ENCODE assay signal across 22 cellular contexts in the genomic region with DNA sequence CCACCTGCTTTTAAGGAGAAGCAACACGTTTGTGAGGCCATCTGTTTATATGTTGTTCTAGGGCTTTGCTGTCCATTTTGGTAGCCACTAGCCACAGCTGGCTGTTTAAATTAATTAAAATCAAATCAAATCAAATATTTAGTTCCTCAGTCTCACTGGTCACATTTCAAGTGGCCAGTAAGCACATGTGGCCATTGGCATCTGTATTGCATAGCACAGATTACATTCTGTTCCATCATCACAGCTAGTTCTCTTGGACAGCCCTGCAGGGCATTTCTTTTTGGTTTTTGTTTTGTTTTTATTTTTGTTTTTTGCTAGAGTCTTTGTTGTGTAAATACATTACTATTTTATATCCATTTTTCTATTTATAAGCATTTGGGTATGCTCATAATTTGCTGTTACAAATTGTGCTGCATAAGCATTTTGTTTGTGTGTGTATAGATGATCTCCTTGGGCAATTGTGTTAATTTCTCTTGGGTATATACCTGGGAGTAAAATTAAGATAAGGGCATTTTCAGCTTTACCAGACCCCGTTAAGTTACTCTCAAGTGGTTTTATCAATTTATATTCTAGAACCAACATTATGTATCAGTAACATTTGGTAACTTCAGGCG. TPM values are rescaled to one million over a fixed set of nuclear protein-coding genes. Genes with fewer than 3 reads are reported as not detected.
DNase-seq lines count a peak whose midpoint lies in the region; ATAC-seq and TF ChIP-seq lines count a peak whose summit lies in the region.
"Had no signal": no experiment of that assay in that cellular context is flagged by ENCODE, and none has a peak within 500 bp of the region (broad histone marks: within the 10 kb centered on the region; RNA-seq: fewer than 3 reads in every experiment).

No MANE protein-coding gene starts in this region.

- TF ChIP-seq POLR2A in IMR-90 (IDR thresholded peaks at IDR 0.05; ENCODE audit: low read depth, low read length): no peak
- TF ChIP-seq POLR2A in esophagus muscularis mucosa (IDR thresholded peaks at IDR 0.05; ENCODE audit: low read depth): no peak

- no CpG with 5 or more reads among the region's 3 CpGs for WGBS in IMR-90 (ENCODE audit: extremely low coverage in 2 of 2, insufficient read length in 1 of 2), 2 experiments
- 57% methylated on average over 3 of the region's 3 CpGs for WGBS in esophagus muscularis mucosa

- H3K9me3 ChIP-seq in IMR-90 (ENCODE audit: control insufficient read depth, insufficient read depth, low read length) (no peaks in the 10 kb centered on the region), esophagus muscularis mucosa (no peaks in the 10 kb centered on the region)

- no peak for ATAC-seq in activated T-cell treated with anti-CD3 and anti-CD28 coated beads, Interleukin-2, amount 50 U/mL, for 72 hours (replicated peaks in 1 of 2)
- ATAC-seq in IMR-90 (ENCODE audit: low read depth) (peak; percentile 62), GM18858 (IDR thresholded peaks at IDR 0.05; ENCODE audit: unreplicated experiment) (no peak)
- no peak for ATAC-seq in naive thymus-derived CD8-positive, alpha-beta T cell
- ATAC-seq: left ventricle myocardium superior had no signal

- no TSS peak for BruUV-seq in IMR-90 (replicated peaks; lab: Mats Ljungman, UMichigan)

- H3K9ac ChIP-seq in IMR-90 (ENCODE audit: low read depth, low read length): no peak overlapping the region
- H3K9ac ChIP-seq: neural progenitor cell had no signal

- POLR2A ChIA-PET in IMR-90 (lab: Charles Lee; ENCODE audit: unreplicated experiment): no interaction called here
- POLR2A ChIA-PET in naive thymus-derived CD8-positive, alpha-beta T cell (lab: Charles Lee): interaction anchor here (1.0 to 9.9 kb wide), 8 partner anchors 10 to 95 kb away, joined by 4 to 185 read pairs (median 5); a partner anchor contains a TSS

- no peak for DNase-seq in activated T-cell treated with anti-CD3 and anti-CD28 coated beads, Interleukin-2, amount 50 U/mL, for 72 hours
- DNase-seq in activated T-cell treated with anti-CD3 and anti-CD28 coated beads, Interleukin-2, amount 50 U/mL, for 48 hours: no peak
- DNase-seq in IMR-90 (peak; percentile 34), esophagus muscularis mucosa (ENCODE audit: extremely low spot score) (no peak), AML-193 (lab: John Stamatoyannopoulos, UW) (no peak), GM13977 (ENCODE audit: low spot score) (no peak)
- no peak for DNase-seq in naive thymus-derived CD8-positive, alpha-beta T cell
- DNase-seq: activated CD4-positive, alpha-beta T cell treated with anti-CD3 and anti-CD28 coated beads for 1 hour; DMS153; foreskin melanocyte; hippocampal formation; left ventricle myocardium superior; NCI-H1092 treated with DMSO at 0.1 percent for 48 hours; NCI-H2081; NCI-H345; NCI-H82; OCI-M1; SW 1271 had no signal

- H2BK120ac ChIP-seq in IMR-90 (ENCODE audit: low read depth, low read length): no peak overlapping the region

- H3K4ac ChIP-seq in IMR-90 (ENCODE audit: low read depth, low read length): no peak overlapping the region

- no peak overlapping the region for H3K56ac ChIP-seq in IMR-90 (ENCODE audit: extremely low read depth, insufficient read depth, low read length)

- no peak overlapping the region for H3K4me2 ChIP-seq in IMR-90 (ENCODE audit: low read depth, low read length)
- H3K4me2 ChIP-seq: neural progenitor cell had no signal

- TF ChIP-seq EP300 in esophagus muscularis mucosa (IDR thresholded peaks at IDR 0.05): no peak

- H3K4me1 ChIP-seq in IMR-90 (ENCODE audit: control insufficient read depth, insufficient read depth, low read length): peaks cover 23% of the 10 kb centered on the region
- H3K4me1 ChIP-seq in esophagus muscularis mucosa: peaks cover 32 to 57% (median 46%) of the 10 kb centered on the region in 4 donors

- H3K9me3 Mint-ChIP-seq in activated T-cell treated with anti-CD3 and anti-CD28 coated beads, Interleukin-2, amount 50 U/mL, for 72 hours: no peaks in the 10 kb centered on the region
- no peaks in the 10 kb centered on the region for H3K9me3 Mint-ChIP-seq in naive thymus-derived CD8-positive, alpha-beta T cell
- H3K9me3 Mint-ChIP-seq: activated T-helper 1 cell treated with anti-CD3 and anti-CD28 coated beads, Interleukin-12 subunit alpha, Interleukin-12 subunit beta, Interleukin-2, Interleukin-4 antibody, amounts not matched to agents 30 ng/mL and 10 ng/mL and 1 ng/mL, durations not matched to agents 14 hours and 24 hours and 36 hours; neural progenitor cell had no signal

- H4K8ac ChIP-seq in IMR-90 (ENCODE audit: low read depth in 2 of 2, low read length in 2 of 2): no peak overlapping the region

- no peak overlapping the region for H3K4me3 ChIP-seq in IMR-90 (ENCODE audit: insufficient read depth, low read depth, low read length)
- H3K4me3 ChIP-seq in esophagus muscularis mucosa: no peak overlapping the region
- H3K4me3 ChIP-seq: coronary artery, neural progenitor cell had no signal

- no peak overlapping the region for H4K5ac ChIP-seq in IMR-90 (ENCODE audit: low read depth, low read length)

- H2BK5ac ChIP-seq in IMR-90 (ENCODE audit: low read depth, low read length, poor library complexity, severe bottlenecking): peak overlapping the region; percentile 23

- in situ Hi-C loops in IMR-90 (cut with MboI; ENCODE audit: low sequenced_read_pairs) (no loop called here), GM13977 (cut with MboI; ENCODE audit: low pct_unique_long_range_greater_than_20kb, low sequenced_read_pairs, unreplicated experiment) (no loop called here)

- H3K36me3 ChIP-seq in IMR-90 (ENCODE audit: control insufficient read depth, insufficient read depth, low read length) (peaks cover 20% of the 10 kb centered on the region), esophagus muscularis mucosa (peaks cover 0 to 25% (median 11%) of the 10 kb centered on the region in 4 donors)

- peaks cover 8 to 32% of the 10 kb centered on the region in 2 donors for H3K36me3 Mint-ChIP-seq in activated T-cell treated with anti-CD3 and anti-CD28 coated beads, Interleukin-2, amount 50 U/mL, for 72 hours (ENCODE audit: insufficient read depth in 2 of 2)
- peaks cover 0 to 17% (median 5%) of the 10 kb centered on the region in 3 donors for H3K36me3 Mint-ChIP-seq in naive thymus-derived CD8-positive, alpha-beta T cell

- H3K23ac ChIP-seq in IMR-90 (ENCODE audit: low read depth, low read length): no peak overlapping the region

- CTCF ChIA-PET in IMR-90 (lab: Yijun Ruan, JAX): interaction anchor here (1.4 kb wide), 1 partner anchor 82 kb away, joined by 4 read pairs; no protein-coding TSS in a partner anchor

- no peak overlapping the region for H3K4me3 Mint-ChIP-seq in activated T-cell treated with anti-CD3 and anti-CD28 coated beads, Interleukin-2, amount 50 U/mL, for 72 hours
- peak overlapping the region in 4 of 10 donors; percentile 22 to 55 (median 38) for H3K4me3 Mint-ChIP-seq in naive thymus-derived CD8-positive, alpha-beta T cell
- H3K4me3 Mint-ChIP-seq: activated T-helper 1 cell treated with anti-CD3 and anti-CD28 coated beads, Interleukin-12 subunit alpha, Interleukin-12 subunit beta, Interleukin-2, Interleukin-4 antibody, amounts not matched to agents 30 ng/mL and 10 ng/mL and 1 ng/mL, durations not matched to agents 14 hours and 24 hours and 36 hours; neural progenitor cell had no signal

- intact Hi-C loops in IMR-90 (cut with micrococcal nuclease) (no loop called here), esophagus muscularis mucosa (cut with DNase I) (no loop called here)

- H3K14ac ChIP-seq in IMR-90 (replicated peaks; ENCODE audit: low read depth, low read length): no peak overlapping the region

- H2BK20ac ChIP-seq in IMR-90 (ENCODE audit: low read depth, low read length): no peak overlapping the region

- no peak overlapping the region for H4K91ac ChIP-seq in IMR-90 (ENCODE audit: insufficient read depth, low read depth, low read length)

- no peak overlapping the region for H2AK5ac ChIP-seq in IMR-90 (ENCODE audit: low read depth, low read length)

- no peak for TF ChIP-seq RAD21 in IMR-90 (IDR thresholded peaks at IDR 0.05; ENCODE audit: low read length)

- peaks cover 12% of the 10 kb centered on the region for H3K9me1 ChIP-seq in IMR-90 (ENCODE audit: insufficient read depth, low read length)

- H3K4me1 Mint-ChIP-seq in activated T-cell treated with anti-CD3 and anti-CD28 coated beads, Interleukin-2, amount 50 U/mL, for 72 hours (ENCODE audit: low read depth): peaks cover 51% of the 10 kb centered on the region
- peaks cover 28 to 74% (median 61%) of the 10 kb centered on the region in 4 donors for H3K4me1 Mint-ChIP-seq in naive thymus-derived CD8-positive, alpha-beta T cell

- dilution Hi-C loops in IMR-90 (cut with HindIII; ENCODE audit: low sequenced_read_pairs, unreplicated experiment): no loop called here

- TF ChIP-seq CTCF in IMR-90 (conservative IDR thresholded peaks at IDR 0.05; ENCODE audit: low read depth, low read length) (no peak), esophagus muscularis mucosa (IDR thresholded peaks at IDR 0.05) (no peak), GM13977 (IDR thresholded peaks at IDR 0.05; ENCODE audit: extremely low read depth, insufficient read depth, missing control alignments) (no peak)

- no peak overlapping the region for H2BK15ac ChIP-seq in IMR-90 (ENCODE audit: low read depth, low read length)

- peaks cover 15% of the 10 kb centered on the region for H4K20me1 ChIP-seq in IMR-90 (ENCODE audit: insufficient read depth, low read length)

- no peak overlapping the region for H2AFZ ChIP-seq in IMR-90 (replicated peaks; ENCODE audit: low read length, poor library complexity)
- H2AFZ ChIP-seq: neural progenitor cell had no signal

- no peak overlapping the region for H3K27ac ChIP-seq in IMR-90 (ENCODE audit: insufficient read depth, low read length)
- peak overlapping the region; percentile 7 to 60 (median 34) for H3K27ac ChIP-seq in esophagus muscularis mucosa (replicated peaks in 1 of 4)
- H3K27ac ChIP-seq: coronary artery, neural progenitor cell had no signal

- no peak overlapping the region for H2AK9ac ChIP-seq in IMR-90 (replicated peaks; ENCODE audit: low read depth, low read length, poor library complexity)

- no peak overlapping the region; the same call in 1 of the 2 replicates for H3K18ac ChIP-seq in IMR-90 (ENCODE audit: low read depth, low read length)

- H3K79me1 ChIP-seq in IMR-90 (ENCODE audit: low read depth in 1 of 2, low read length in 2 of 2): peaks cover 32 to 73% of the 10 kb centered on the region in 2 experiments

- H3K27me3 Mint-ChIP-seq in activated T-cell treated with anti-CD3 and anti-CD28 coated beads, Interleukin-2, amount 50 U/mL, for 72 hours (ENCODE audit: low read depth): no peaks in the 10 kb centered on the region
- no peaks in the 10 kb centered on the region for H3K27me3 Mint-ChIP-seq in naive thymus-derived CD8-positive, alpha-beta T cell

- H3K27ac Mint-ChIP-seq in activated T-cell treated with anti-CD3 and anti-CD28 coated beads, Interleukin-2, amount 50 U/mL, for 72 hours: peak overlapping the region; percentile 28
- peak overlapping the region in 9 of 10 donors; percentile 8 to 98 (median 81) for H3K27ac Mint-ChIP-seq in naive thymus-derived CD8-positive, alpha-beta T cell
- H3K27ac Mint-ChIP-seq: neural progenitor cell had no signal

- H3K27me3 ChIP-seq in IMR-90 (ENCODE audit: control insufficient read depth, insufficient read depth, low read length) (no peaks in the 10 kb centered on the region), esophagus muscularis mucosa (no peaks in the 10 kb centered on the region)
- H3K27me3 ChIP-seq: neural progenitor cell had no signal

RNA-seq across cellular contexts. Expression of a gene that starts 31.3 kb away (rescaled TPM):
- total RNA-seq in activated T-cell treated with anti-CD3 and anti-CD28 coated beads, Interleukin-2, amount 50 U/mL, for 72 hours: 100 to 1,000 TPM; 232 to 254 TPM
- total RNA-seq in IMR-90 (2012; rRNA removed) (184 and 192 TPM in 2 replicates), esophagus muscularis mucosa (100 to 1,000 TPM; 130 to 143 (median 136) TPM)
- polyA plus RNA-seq in IMR-90 (2012; rRNA removed): 137 and 165 TPM in 2 replicates
- polyA plus RNA-seq in IMR-90 (2012; cell fraction: cytosol; rRNA removed): 96.8 and 106 TPM in 2 replicates
- 45.0 and 63.3 TPM in 2 replicates for polyA plus RNA-seq in IMR-90 (2012; cell fraction: nucleus; rRNA removed; ENCODE audit: low replicate concordance)
- 10 to 100 TPM; 44.5 to 45.6 TPM for total RNA-seq in naive thymus-derived CD8-positive, alpha-beta T cell
- 100 to 1,000 TPM; 158 to 174 (median 159) TPM for polyA plus RNA-seq in naive thymus-derived CD8-positive, alpha-beta T cell

RNA-seq across cellular contexts. Expression of a gene that starts 48.4 kb away (rescaled TPM):
- total RNA-seq in activated T-cell treated with anti-CD3 and anti-CD28 coated beads, Interleukin-2, amount 50 U/mL, for 72 hours: 10 to 100 TPM; 76.0 to 84.0 TPM
- 3.9 and 5.3 TPM in 2 replicates for total RNA-seq in IMR-90 (2012; rRNA removed)
- polyA plus RNA-seq in IMR-90 (2012; rRNA removed): 8.9 and 9.3 TPM in 2 replicates
- polyA plus RNA-seq in IMR-90 (2012; cell fraction: cytosol; rRNA removed): 5.1 and 5.9 TPM in 2 replicates
- 8.7 and 14.9 TPM in 2 replicates for polyA plus RNA-seq in IMR-90 (2012; cell fraction: nucleus; rRNA removed; ENCODE audit: low replicate concordance)
- 10 to 100 TPM; 26.2 to 34.7 (median 30.2) TPM for total RNA-seq in esophagus muscularis mucosa
- total RNA-seq in naive thymus-derived CD8-positive, alpha-beta T cell: 10 to 100 TPM; 73.4 to 76.3 TPM
- 1 to 10 TPM in 2 of 3 donors, under 1 TPM in 1; 0.86 to 2.4 (median 2.0) TPM for polyA plus RNA-seq in naive thymus-derived CD8-positive, alpha-beta T cell
